ENCODE assay signal across 1 cellular context in the genomic region with DNA sequence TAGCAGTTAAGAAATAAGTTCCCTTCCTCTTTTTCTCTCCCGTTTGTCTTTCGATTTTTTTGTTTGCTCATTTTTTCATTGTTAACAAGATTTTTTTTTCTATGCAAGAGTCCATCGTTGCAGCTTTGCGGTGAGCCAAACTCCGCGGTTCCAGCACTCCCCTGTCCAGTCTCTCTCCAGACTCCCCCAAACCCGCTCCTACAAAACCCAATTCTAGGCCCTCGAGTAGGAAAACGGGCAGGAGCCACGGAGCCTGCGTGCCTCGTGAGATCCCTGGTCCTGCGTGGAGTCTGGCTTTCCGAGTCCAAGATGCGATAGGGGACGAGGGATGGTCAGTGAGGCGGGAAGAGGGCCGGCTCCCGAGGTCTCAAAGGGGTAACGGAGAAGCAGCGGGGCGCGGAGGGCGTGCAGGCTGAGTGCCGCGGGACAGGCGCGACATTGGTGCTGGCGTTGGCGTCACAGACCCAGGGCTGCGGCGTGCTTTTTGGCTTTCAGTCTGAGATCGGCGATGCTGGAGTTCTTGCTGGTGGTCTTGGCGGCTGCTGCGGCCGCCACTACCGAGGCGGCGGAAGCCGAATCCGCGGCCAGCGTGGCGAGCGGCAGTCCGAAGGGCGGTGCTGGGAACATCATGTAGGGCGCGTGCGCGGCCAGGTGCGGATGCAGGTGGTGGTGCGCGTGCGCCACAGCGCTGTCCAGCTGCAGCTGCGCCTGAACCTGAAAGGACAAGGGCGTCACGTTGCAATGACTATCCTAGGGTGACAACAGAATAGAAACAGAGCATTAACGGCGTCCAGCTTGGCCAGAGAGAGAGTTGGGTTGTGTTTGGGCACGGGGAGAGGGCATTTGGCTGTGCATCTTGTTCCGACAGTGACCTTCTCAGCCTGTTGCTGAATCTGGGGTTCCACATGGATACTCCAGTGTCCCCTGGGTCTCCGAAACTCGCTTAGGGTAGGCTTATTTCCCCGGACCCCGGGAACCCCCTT.
TF ChIP-seq lines count a peak whose summit lies in the region.

No MANE protein-coding gene starts in this region.

TF ChIP-seq in A549, 52 proteins besides CTCF, POLR2A, EP300 and RAD21:
- TF ChIP-seq JUN (IDR thresholded peaks at IDR 0.05): peak in 1 of 2 experiments; percentile 76; a peak in 2 of 5 replicates
- no peak for TF ChIP-seq ESRRA (IDR thresholded peaks at IDR 0.05; ENCODE audit: borderline replicate concordance, low read length)
- TF ChIP-seq, protein P1, sequence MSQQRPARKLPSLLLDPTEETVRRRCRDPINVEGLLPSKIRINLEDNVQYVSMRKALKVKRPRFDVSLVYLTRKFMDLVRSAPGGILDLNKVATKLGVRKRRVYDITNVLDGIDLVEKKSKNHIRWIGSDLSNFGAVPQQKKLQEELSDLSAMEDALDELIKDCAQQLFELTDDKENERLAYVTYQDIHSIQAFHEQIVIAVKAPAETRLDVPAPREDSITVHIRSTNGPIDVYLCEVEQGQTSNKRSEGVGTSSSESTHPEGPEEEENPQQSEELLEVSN (IDR thresholded peaks at IDR 0.05; ENCODE audit: borderline replicate concordance, low read depth): peak; percentile 84; the same call in 1 of the 2 replicates
- TF ChIP-seq RNF2 (IDR thresholded peaks at IDR 0.05; ENCODE audit: borderline replicate concordance, low read depth): peak; percentile 43; the same call in 1 of the 2 replicates
- TF ChIP-seq TP53 (CRISPR knock-in tag; IDR thresholded peaks at IDR 0.05): 0 out of 2 replicates have a peak, but pooled peaks have one; percentile 6
- TF ChIP-seq, protein P2, sequence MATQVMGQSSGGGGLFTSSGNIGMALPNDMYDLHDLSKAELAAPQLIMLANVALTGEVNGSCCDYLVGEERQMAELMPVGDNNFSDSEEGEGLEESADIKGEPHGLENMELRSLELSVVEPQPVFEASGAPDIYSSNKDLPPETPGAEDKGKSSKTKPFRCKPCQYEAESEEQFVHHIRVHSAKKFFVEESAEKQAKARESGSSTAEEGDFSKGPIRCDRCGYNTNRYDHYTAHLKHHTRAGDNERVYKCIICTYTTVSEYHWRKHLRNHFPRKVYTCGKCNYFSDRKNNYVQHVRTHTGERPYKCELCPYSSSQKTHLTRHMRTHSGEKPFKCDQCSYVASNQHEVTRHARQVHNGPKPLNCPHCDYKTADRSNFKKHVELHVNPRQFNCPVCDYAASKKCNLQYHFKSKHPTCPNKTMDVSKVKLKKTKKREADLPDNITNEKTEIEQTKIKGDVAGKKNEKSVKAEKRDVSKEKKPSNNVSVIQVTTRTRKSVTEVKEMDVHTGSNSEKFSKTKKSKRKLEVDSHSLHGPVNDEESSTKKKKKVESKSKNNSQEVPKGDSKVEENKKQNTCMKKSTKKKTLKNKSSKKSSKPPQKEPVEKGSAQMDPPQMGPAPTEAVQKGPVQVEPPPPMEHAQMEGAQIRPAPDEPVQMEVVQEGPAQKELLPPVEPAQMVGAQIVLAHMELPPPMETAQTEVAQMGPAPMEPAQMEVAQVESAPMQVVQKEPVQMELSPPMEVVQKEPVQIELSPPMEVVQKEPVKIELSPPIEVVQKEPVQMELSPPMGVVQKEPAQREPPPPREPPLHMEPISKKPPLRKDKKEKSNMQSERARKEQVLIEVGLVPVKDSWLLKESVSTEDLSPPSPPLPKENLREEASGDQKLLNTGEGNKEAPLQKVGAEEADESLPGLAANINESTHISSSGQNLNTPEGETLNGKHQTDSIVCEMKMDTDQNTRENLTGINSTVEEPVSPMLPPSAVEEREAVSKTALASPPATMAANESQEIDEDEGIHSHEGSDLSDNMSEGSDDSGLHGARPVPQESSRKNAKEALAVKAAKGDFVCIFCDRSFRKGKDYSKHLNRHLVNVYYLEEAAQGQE (IDR thresholded peaks at IDR 0.05): peak; percentile 99
- no peak for TF ChIP-seq HEYL (CRISPR knock-in tag; IDR thresholded peaks at IDR 0.05)
- TF ChIP-seq FOSB (CRISPR knock-in tag; IDR thresholded peaks at IDR 0.05): no peak
- TF ChIP-seq BCL3 (IDR thresholded peaks at IDR 0.05): 0 out of 3 replicates have a peak, but pooled peaks have one; percentile 33
- TF ChIP-seq FOSL2 (IDR thresholded peaks at IDR 0.05): no peak
- TF ChIP-seq FOSL2 (CRISPR knock-in tag; IDR thresholded peaks at IDR 0.05): no peak
- peak; percentile 78 for TF ChIP-seq EHMT2 (IDR thresholded peaks at IDR 0.05; ENCODE audit: low read depth)
- no peak for TF ChIP-seq ATOH8 (CRISPR knock-in tag; IDR thresholded peaks at IDR 0.05; ENCODE audit: low read depth)
- no peak for TF ChIP-seq GATA3 (IDR thresholded peaks at IDR 0.05; ENCODE audit: borderline replicate concordance)
- TF ChIP-seq HDAC2 (IDR thresholded peaks at IDR 0.05): no peak
- TF ChIP-seq RARB (CRISPR knock-in tag; IDR thresholded peaks at IDR 0.05): no peak
- no peak for TF ChIP-seq TFCP2L1 (CRISPR knock-in tag; IDR thresholded peaks at IDR 0.05)
- TF ChIP-seq, protein P3, sequence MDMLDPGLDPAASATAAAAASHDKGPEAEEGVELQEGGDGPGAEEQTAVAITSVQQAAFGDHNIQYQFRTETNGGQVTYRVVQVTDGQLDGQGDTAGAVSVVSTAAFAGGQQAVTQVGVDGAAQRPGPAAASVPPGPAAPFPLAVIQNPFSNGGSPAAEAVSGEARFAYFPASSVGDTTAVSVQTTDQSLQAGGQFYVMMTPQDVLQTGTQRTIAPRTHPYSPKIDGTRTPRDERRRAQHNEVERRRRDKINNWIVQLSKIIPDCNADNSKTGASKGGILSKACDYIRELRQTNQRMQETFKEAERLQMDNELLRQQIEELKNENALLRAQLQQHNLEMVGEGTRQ (IDR thresholded peaks at IDR 0.05): no peak
- no peak for TF ChIP-seq RCOR1 (IDR thresholded peaks at IDR 0.05; ENCODE audit: low read depth, low read length)
- TF ChIP-seq SREBF2 (IDR thresholded peaks at IDR 0.05): no peak
- peak; percentile 61; the same call in 1 of the 2 replicates for TF ChIP-seq MYC (IDR thresholded peaks at IDR 0.05; ENCODE audit: borderline replicate concordance, low read length)
- TF ChIP-seq HOXB5 (CRISPR knock-in tag; IDR thresholded peaks at IDR 0.05): 0 out of 2 replicates have a peak, but pooled peaks have one; percentile 21
- no peak for TF ChIP-seq KDM5A (IDR thresholded peaks at IDR 0.05)
- no peak for TF ChIP-seq CBX8 (IDR thresholded peaks at IDR 0.05)
- TF ChIP-seq MAX (IDR thresholded peaks at IDR 0.05): peak; percentile 92
- no peak for TF ChIP-seq ZC3H11A (IDR thresholded peaks at IDR 0.05)
- no peak for TF ChIP-seq HOXA7 (CRISPR knock-in tag; IDR thresholded peaks at IDR 0.05)
- no peak for TF ChIP-seq ZNF302 (CRISPR knock-in tag; IDR thresholded peaks at IDR 0.05)
- peak; percentile 73 for TF ChIP-seq PHF8 (IDR thresholded peaks at IDR 0.05; ENCODE audit: borderline replicate concordance, low read depth)
- TF ChIP-seq SMC3 (IDR thresholded peaks at IDR 0.05): peak; percentile 29; the same call in 1 of the 3 replicates
